ENCODE assay signal across 17 cellular contexts in genomic region chr1:14745815-14746214, GRCh38.
"Had no signal": no experiment of that assay in that cellular context is flagged by ENCODE, and none has a peak within 500 bp of the region (broad histone marks: within the 10 kb centered on the region; RNA-seq: fewer than 3 reads in every experiment).

No MANE protein-coding gene starts in this region.

- H3K9me3 ChIP-seq: esophagus muscularis mucosa, heart right ventricle, sigmoid colon, tibial artery, upper lobe of left lung, uterus had no signal

- H3K4me1 Mint-ChIP-seq: natural killer cell had no signal

- H3K27me3 ChIP-seq: sigmoid colon, upper lobe of left lung, uterus had no signal

- H3K36me3 ChIP-seq: esophagus muscularis mucosa, heart right ventricle, sigmoid colon, tibial artery, upper lobe of left lung, uterus had no signal

- DNase-seq: effector memory CD8-positive, alpha-beta T cell; heart right ventricle; islet precursor cell; natural killer cell; sigmoid colon; small intestine; stimulated activated CD4-positive, alpha-beta T cell treated with anti-CD3 and anti-CD28 coated beads, Interleukin-12 subunit alpha, Interleukin-12 subunit beta, amount 100 ng/mL, for 4 hours; stimulated activated CD4-positive, alpha-beta T cell treated with anti-CD3 and anti-CD28 coated beads, Interleukin-2, amount 100 ng/mL, for 48 hours; stimulated activated naive CD4-positive, alpha-beta T cell treated with Interleukin-2 at 50 U/mL for 16 hours; tibial artery; upper lobe of left lung; uterus had no signal

- H3K27ac ChIP-seq: epithelial cell of prostate, esophagus muscularis mucosa, heart right ventricle, sigmoid colon, tibial artery, upper lobe of left lung, uterus had no signal

- H3K4me1 ChIP-seq: tibial artery, uterus had no signal

- H3K4me3 ChIP-seq: esophagus muscularis mucosa, heart right ventricle, sigmoid colon, tibial artery, upper lobe of left lung, uterus had no signal

- ATAC-seq: effector memory CD8-positive, alpha-beta T cell; heart right ventricle; left lobe of liver; natural killer cell had no signal

- H3K27ac Mint-ChIP-seq: effector memory CD8-positive, alpha-beta T cell; mesothelial cell of epicardium; natural killer cell had no signal

- H3K4me3 Mint-ChIP-seq: effector memory CD8-positive, alpha-beta T cell; mesothelial cell of epicardium; natural killer cell; neural crest cell had no signal

- H3K9me3 Mint-ChIP-seq: effector memory CD8-positive, alpha-beta T cell; mesothelial cell of epicardium; natural killer cell; neural crest cell had no signal
